28 cellular contexts compared by ENCODE assay signal in the genomic region with DNA sequence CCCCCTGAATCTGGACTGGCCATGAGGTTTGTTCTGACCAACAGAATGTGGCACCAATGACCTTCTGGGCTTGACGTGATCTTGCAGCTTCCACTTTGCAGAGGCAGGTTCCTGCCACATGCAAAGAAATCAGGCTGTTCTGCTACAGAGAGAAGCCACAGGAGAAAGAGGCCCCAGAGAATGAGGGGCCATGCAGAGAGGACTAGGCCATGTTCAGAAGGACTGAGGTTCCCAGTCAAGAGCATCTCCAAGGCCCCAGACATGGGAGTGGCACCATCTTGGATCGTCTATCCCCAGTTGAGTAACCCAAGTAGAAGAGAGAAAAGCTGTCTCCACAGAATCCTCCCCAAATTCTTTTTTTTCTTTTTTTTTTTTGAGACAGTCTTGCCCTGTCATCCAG.
"Had no signal": no experiment of that assay in that cellular context is flagged by ENCODE, and none has a peak within 500 bp of the region (broad histone marks: within the 10 kb centered on the region; RNA-seq: fewer than 3 reads in every experiment).

No MANE protein-coding gene starts in this region.

- DNase-seq: naive B cell; naive thymus-derived CD8-positive, alpha-beta T cell; nephron progenitor cell; nucleus accumbens; ovary; psoas muscle; right cardiac atrium; right lobe of liver; sigmoid colon; small intestine; stimulated activated CD4-positive, alpha-beta T cell treated with anti-CD3 and anti-CD28 coated beads, Interleukin-15, amount 100 ng/mL, for 24 hours; stimulated activated CD4-positive, alpha-beta T cell treated with anti-CD3 and anti-CD28 coated beads, Interleukin-2, amount 100 ng/mL, for 48 hours; stimulated activated CD4-positive, alpha-beta T cell treated with anti-CD3 and anti-CD28 coated beads, Interleukin-4, amount 100 ng/mL, for 24 hours; stimulated activated naive B cell treated with anti-CD40 and anti-IgM and Interleukin-4, amounts not matched to agents 10 μg/mL and 1 μg/mL and 100 μg/mL, for 72 hours; stimulated activated naive CD4-positive, alpha-beta T cell treated with Interleukin-2 at 50 U/mL for 16 hours; substantia nigra; testis; tibial artery; transverse colon; upper lobe of left lung had no signal

- H3K9me3 ChIP-seq: neutrophil, ovary, psoas muscle, right lobe of liver, sigmoid colon, suprapubic skin, testis, tibial artery, transverse colon, upper lobe of left lung had no signal

- H3K4me3 ChIP-seq: ovary, psoas muscle, right lobe of liver, sigmoid colon, suprapubic skin, testis, tibial artery, transverse colon, upper lobe of left lung had no signal

- ATAC-seq: naive thymus-derived CD8-positive, alpha-beta T cell; natural killer cell treated with Interleukin-12 subunit alpha and Interleukin-12 subunit beta and Interleukin-15 and Interleukin-18, amount 100 ng/mL, for 72 hours; psoas muscle; right cardiac atrium; right lobe of liver; stimulated activated effector memory CD8-positive, alpha-beta T cell treated with anti-CD3 and anti-CD28 coated beads, Interleukin-12 subunit alpha, Interleukin-12 subunit beta, amount 100 ng/mL, for 72 hours; stimulated activated naive B cell treated with anti-CD40 and anti-IgM and Interleukin-4, amounts not matched to agents 10 μg/mL and 1 μg/mL and 100 μg/mL, for 72 hours had no signal

- H3K36me3 Mint-ChIP-seq: naive B cell; natural killer cell treated with Interleukin-12 subunit alpha and Interleukin-12 subunit beta and Interleukin-15 and Interleukin-18, amount 100 ng/mL, for 72 hours; stimulated activated effector memory CD8-positive, alpha-beta T cell treated with anti-CD3 and anti-CD28 coated beads, Interleukin-12 subunit alpha, Interleukin-12 subunit beta, amount 100 ng/mL, for 72 hours; stimulated activated naive B cell treated with anti-CD40 and anti-IgM and Interleukin-4, amounts not matched to agents 10 μg/mL and 1 μg/mL and 100 μg/mL, for 72 hours had no signal

- H3K9me3 Mint-ChIP-seq: natural killer cell treated with Interleukin-12 subunit alpha and Interleukin-12 subunit beta and Interleukin-15 and Interleukin-18, amount 100 ng/mL, for 72 hours; stimulated activated naive CD8-positive, alpha-beta T cell treated with anti-CD3 and anti-CD28 coated beads, Interleukin-15, Interleukin-2, amounts not matched to agents 100 ng/mL and 50 ng/mL, for 24 hours had no signal

- H3K4me3 Mint-ChIP-seq: naive B cell; naive thymus-derived CD8-positive, alpha-beta T cell; natural killer cell treated with Interleukin-12 subunit alpha and Interleukin-12 subunit beta and Interleukin-15 and Interleukin-18, amount 100 ng/mL, for 72 hours; nephron progenitor cell; neural crest cell; stimulated activated effector memory CD8-positive, alpha-beta T cell treated with anti-CD3 and anti-CD28 coated beads, Interleukin-12 subunit alpha, Interleukin-12 subunit beta, amount 100 ng/mL, for 72 hours; stimulated activated naive B cell treated with anti-CD40 and anti-IgM and Interleukin-4, amounts not matched to agents 10 μg/mL and 1 μg/mL and 100 μg/mL, for 72 hours; stimulated activated naive CD8-positive, alpha-beta T cell treated with anti-CD3 and anti-CD28 coated beads, Interleukin-15, Interleukin-2, amounts not matched to agents 100 ng/mL and 50 ng/mL, for 24 hours had no signal

- H3K27me3 ChIP-seq: ovary, right lobe of liver, sigmoid colon, suprapubic skin, testis, tibial artery, transverse colon, upper lobe of left lung had no signal

- H3K27ac ChIP-seq: neutrophil, ovary, parathyroid adenoma, psoas muscle, right lobe of liver, sigmoid colon, suprapubic skin, testis, tibial artery, transverse colon, upper lobe of left lung had no signal

- H3K4me1 Mint-ChIP-seq: naive B cell; naive thymus-derived CD8-positive, alpha-beta T cell; nephron progenitor cell; neural crest cell; stimulated activated effector memory CD8-positive, alpha-beta T cell treated with anti-CD3 and anti-CD28 coated beads, Interleukin-12 subunit alpha, Interleukin-12 subunit beta, amount 100 ng/mL, for 72 hours; stimulated activated naive B cell treated with anti-CD40 and anti-IgM and Interleukin-4, amounts not matched to agents 10 μg/mL and 1 μg/mL and 100 μg/mL, for 72 hours had no signal

- H3K4me1 ChIP-seq: parathyroid adenoma, right lobe of liver, sigmoid colon, suprapubic skin, testis, tibial artery, transverse colon, upper lobe of left lung had no signal

- H3K27ac Mint-ChIP-seq: naive thymus-derived CD8-positive, alpha-beta T cell; natural killer cell treated with Interleukin-12 subunit alpha and Interleukin-12 subunit beta and Interleukin-15 and Interleukin-18, amount 100 ng/mL, for 72 hours; nephron progenitor cell; progenitor cell of endocrine pancreas; stimulated activated effector memory CD8-positive, alpha-beta T cell treated with anti-CD3 and anti-CD28 coated beads, Interleukin-12 subunit alpha, Interleukin-12 subunit beta, amount 100 ng/mL, for 72 hours; stimulated activated naive B cell treated with anti-CD40 and anti-IgM and Interleukin-4, amounts not matched to agents 10 μg/mL and 1 μg/mL and 100 μg/mL, for 72 hours; stimulated activated naive CD8-positive, alpha-beta T cell treated with anti-CD3 and anti-CD28 coated beads, Interleukin-15, Interleukin-2, amounts not matched to agents 100 ng/mL and 50 ng/mL, for 24 hours had no signal

- H3K36me3 ChIP-seq: neutrophil, ovary, right lobe of liver, sigmoid colon, suprapubic skin, tibial artery, transverse colon, upper lobe of left lung had no signal
